In the genomic region with DNA sequence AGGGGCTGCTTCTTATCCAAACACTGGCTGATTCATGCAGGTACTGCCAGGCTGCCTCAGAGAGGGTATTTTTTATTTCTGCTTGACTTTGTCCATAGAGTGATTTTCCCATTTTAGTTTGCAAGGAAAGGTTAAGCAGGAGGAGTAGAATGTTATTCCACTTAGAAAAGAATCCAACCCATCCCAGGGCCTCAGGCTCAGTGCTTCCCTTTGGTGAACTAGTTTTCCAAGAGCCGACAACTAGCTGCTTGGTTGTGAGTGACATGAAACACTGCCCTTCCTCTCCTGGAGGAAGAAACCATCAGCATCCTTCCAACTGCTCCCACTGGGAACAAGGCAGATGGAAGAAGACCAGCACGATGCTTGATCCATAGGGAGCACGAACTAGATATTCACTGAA, we compare ENCODE assay signal across 19 cellular contexts. TPM values are rescaled to one million over a fixed set of nuclear protein-coding genes. Genes with fewer than 3 reads are reported as not detected.
A peak's percentile ranks its signal among the peaks of the same experiment; 100 is the strongest.
DNase-seq lines count a peak whose midpoint lies in the region; ATAC-seq, FAIRE-seq and TF ChIP-seq lines count a peak whose summit lies in the region.
"Had no signal": no experiment of that assay in that cellular context is flagged by ENCODE, and none has a peak within 500 bp of the region (broad histone marks: within the 10 kb centered on the region; RNA-seq: fewer than 3 reads in every experiment).

No MANE protein-coding gene starts in this region.

- no peak for ATAC-seq in activated T-helper 17 cell treated with anti-CD3 and anti-CD28 coated beads, Interleukin-2, amount 50 U/mL, for 72 hours (replicated peaks)
- no peak for ATAC-seq in HG02884 (IDR thresholded peaks at IDR 0.05; ENCODE audit: unreplicated experiment)
- ATAC-seq in GM18873 (IDR thresholded peaks at IDR 0.05; ENCODE audit: low FRiP score, unreplicated experiment), result no peak
- ATAC-seq: GM12878; SK-N-SH treated with all-trans-retinoic acid at 6 μM for 48 hours; stimulated activated naive B cell treated with anti-CD40 and anti-IgM and Interleukin-4, amounts not matched to agents 10 μg/mL and 1 μg/mL and 100 μg/mL, for 72 hours had no signal

- peaks cover 58% of the 10 kb centered on the region for H3K4me1 Mint-ChIP-seq in activated T-helper 17 cell treated with anti-CD3 and anti-CD28 coated beads, Interleukin-2, amount 50 U/mL, for 72 hours
- peaks cover 48% of the 10 kb centered on the region for H3K4me1 Mint-ChIP-seq in nephron

- H3K27ac Mint-ChIP-seq in activated T-helper 17 cell treated with anti-CD3 and anti-CD28 coated beads, Interleukin-2, amount 50 U/mL, for 72 hours, result peak overlapping the region; percentile 71
- peak overlapping the region; percentile 16 to 61 (median 29) for H3K27ac Mint-ChIP-seq in nephron

- FAIRE-seq in GM12892 (lab: Jason Lieb, UNC), result peak; percentile 14
- FAIRE-seq: GM12878, keratinocyte had no signal

- DNase-seq in GM12892 (ENCODE audit: insufficient read length) (no peak), AG08396 (ENCODE audit: low spot score) (no peak)
- DNase-seq: activated CD4-positive, alpha-beta T cell treated with anti-CD3 and anti-CD28 coated beads for 48 hours; activated naive CD4-positive, alpha-beta T cell treated with Interleukin-2 at 50 U/mL for 16 hours; GF-D8; hypothalamus; mesenchymal stem cell; NCI-H1417 treated with DMSO at 0.1 percent for 48 hours; NK-92 treated with Interleukin-12 subunit alpha and Interleukin-12 subunit beta, amount 100 ng/mL, for 24 hours; stimulated activated naive B cell treated with anti-CD40 and anti-IgM and Interleukin-4, amounts not matched to agents 10 μg/mL and 1 μg/mL and 100 μg/mL, for 72 hours had no signal

- H3K27ac ChIP-seq in temporal lobe (ENCODE audit: low read depth, low read length), result peak overlapping the region; percentile 90
- H3K27ac ChIP-seq: BLaER1 had no signal

- TF ChIP-seq POLR2A in GM12892 (IDR thresholded peaks at IDR 0.05; ENCODE audit: low read depth, low read length), result no peak

- TF ChIP-seq CTCF in nephron (IDR thresholded peaks at IDR 0.05; ENCODE audit: unreplicated experiment in 3 of 3), result no peak

- H3K36me3 Mint-ChIP-seq in activated T-helper 17 cell treated with anti-CD3 and anti-CD28 coated beads, Interleukin-2, amount 50 U/mL, for 72 hours (ENCODE audit: low read depth), result peaks cover 99% of the 10 kb centered on the region
- H3K36me3 Mint-ChIP-seq in nephron (ENCODE audit: low read depth), result no peaks in the 10 kb centered on the region

- no peaks in the 10 kb centered on the region for H3K27me3 Mint-ChIP-seq in activated T-helper 17 cell treated with anti-CD3 and anti-CD28 coated beads, Interleukin-2, amount 50 U/mL, for 72 hours
- H3K27me3 Mint-ChIP-seq in nephron (ENCODE audit: low read depth), result no peaks in the 10 kb centered on the region
- H3K27me3 Mint-ChIP-seq: stimulated activated naive B cell treated with anti-CD40 and anti-IgM and Interleukin-4, amounts not matched to agents 10 μg/mL and 1 μg/mL and 100 μg/mL, for 72 hours had no signal

- H3K9me3 Mint-ChIP-seq in activated T-helper 17 cell treated with anti-CD3 and anti-CD28 coated beads, Interleukin-2, amount 50 U/mL, for 72 hours, result no peaks in the 10 kb centered on the region
- no peaks in the 10 kb centered on the region for H3K9me3 Mint-ChIP-seq in nephron
- H3K9me3 Mint-ChIP-seq: stimulated activated naive B cell treated with anti-CD40 and anti-IgM and Interleukin-4, amounts not matched to agents 10 μg/mL and 1 μg/mL and 100 μg/mL, for 72 hours had no signal

- H3K4me3 Mint-ChIP-seq in activated T-helper 17 cell treated with anti-CD3 and anti-CD28 coated beads, Interleukin-2, amount 50 U/mL, for 72 hours, result peak overlapping the region; percentile 65
- no peak overlapping the region for H3K4me3 Mint-ChIP-seq in nephron
- H3K4me3 Mint-ChIP-seq: stimulated activated naive B cell treated with anti-CD40 and anti-IgM and Interleukin-4, amounts not matched to agents 10 μg/mL and 1 μg/mL and 100 μg/mL, for 72 hours had no signal

RNA-seq across cellular contexts. Expression of a gene that starts 58.5 kb away (rescaled TPM):
- 47.4 TPM for polyA plus RNA-seq in GM12892 (2012; ENCODE audit: missing spikeins)
- total RNA-seq in activated T-helper 17 cell treated with anti-CD3 and anti-CD28 coated beads, Interleukin-2, amount 50 U/mL, for 72 hours, result 100 to 1,000 TPM in 1 of 2 donors, 10 to 100 TPM in 1; 95.4 to 269 TPM
- total RNA-seq in temporal lobe, result 17.7 TPM
